In the genomic region with DNA sequence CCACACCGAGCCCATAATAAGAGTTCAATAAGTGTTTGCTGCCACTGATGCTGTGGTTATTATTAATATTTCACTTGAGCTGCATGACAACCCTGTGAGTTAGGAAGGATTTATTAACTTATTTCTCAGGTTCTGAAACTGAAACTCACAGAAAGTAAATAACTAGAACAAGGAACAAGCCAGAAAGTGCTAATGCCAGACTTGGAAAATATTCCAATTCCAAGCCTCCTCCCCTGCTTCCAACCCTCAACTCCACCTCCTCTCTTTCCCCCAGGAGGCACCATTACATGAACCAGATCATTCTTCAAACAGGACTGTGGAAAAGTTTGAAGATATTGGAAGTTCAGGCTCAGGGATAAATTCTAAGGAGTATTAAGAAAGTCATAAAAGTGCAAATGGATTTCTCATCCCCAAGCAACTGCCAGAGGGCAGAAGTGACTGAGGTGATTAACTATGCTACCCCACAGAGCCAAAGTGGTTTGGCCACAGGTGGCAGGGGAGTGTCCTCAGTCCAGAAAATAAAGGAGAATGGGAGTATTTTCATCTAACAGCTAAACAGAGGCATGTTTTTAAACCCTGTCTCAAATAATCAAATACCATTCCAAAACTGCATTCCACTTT, we compare ENCODE assay signal across 2 cellular contexts.
TF ChIP-seq lines count a peak whose summit lies in the region.

No MANE protein-coding gene starts in this region.

TF ChIP-seq in A549, 52 proteins besides CTCF, POLR2A, EP300 and RAD21:
- TF ChIP-seq CHD2 (IDR thresholded peaks at IDR 0.05; ENCODE audit: low read length, partially characterized antibody) (no peak), MAZ (IDR thresholded peaks at IDR 0.05; ENCODE audit: borderline replicate concordance, low read depth, low read length) (no peak), EHF (CRISPR knock-in tag; IDR thresholded peaks at IDR 0.05) (no peak), SMC3 (IDR thresholded peaks at IDR 0.05) (no peak), HEYL (CRISPR knock-in tag; IDR thresholded peaks at IDR 0.05) (no peak), CBX8 (IDR thresholded peaks at IDR 0.05) (no peak), TP53 (CRISPR knock-in tag; IDR thresholded peaks at IDR 0.05) (no peak), KDM1A (IDR thresholded peaks at IDR 0.05; ENCODE audit: low read depth) (no peak), CBX2 (IDR thresholded peaks at IDR 0.05; ENCODE audit: borderline replicate concordance, low read depth) (no peak), HOXA7 (CRISPR knock-in tag; IDR thresholded peaks at IDR 0.05) (no peak)
- TF ChIP-seq, protein P1, sequence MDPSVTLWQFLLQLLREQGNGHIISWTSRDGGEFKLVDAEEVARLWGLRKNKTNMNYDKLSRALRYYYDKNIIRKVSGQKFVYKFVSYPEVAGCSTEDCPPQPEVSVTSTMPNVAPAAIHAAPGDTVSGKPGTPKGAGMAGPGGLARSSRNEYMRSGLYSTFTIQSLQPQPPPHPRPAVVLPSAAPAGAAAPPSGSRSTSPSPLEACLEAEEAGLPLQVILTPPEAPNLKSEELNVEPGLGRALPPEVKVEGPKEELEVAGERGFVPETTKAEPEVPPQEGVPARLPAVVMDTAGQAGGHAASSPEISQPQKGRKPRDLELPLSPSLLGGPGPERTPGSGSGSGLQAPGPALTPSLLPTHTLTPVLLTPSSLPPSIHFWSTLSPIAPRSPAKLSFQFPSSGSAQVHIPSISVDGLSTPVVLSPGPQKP (IDR thresholded peaks at IDR 0.05; ENCODE audit: low read depth, low read length) = no peak
- TF ChIP-seq, protein P2, sequence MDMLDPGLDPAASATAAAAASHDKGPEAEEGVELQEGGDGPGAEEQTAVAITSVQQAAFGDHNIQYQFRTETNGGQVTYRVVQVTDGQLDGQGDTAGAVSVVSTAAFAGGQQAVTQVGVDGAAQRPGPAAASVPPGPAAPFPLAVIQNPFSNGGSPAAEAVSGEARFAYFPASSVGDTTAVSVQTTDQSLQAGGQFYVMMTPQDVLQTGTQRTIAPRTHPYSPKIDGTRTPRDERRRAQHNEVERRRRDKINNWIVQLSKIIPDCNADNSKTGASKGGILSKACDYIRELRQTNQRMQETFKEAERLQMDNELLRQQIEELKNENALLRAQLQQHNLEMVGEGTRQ (IDR thresholded peaks at IDR 0.05) = no peak
- TF ChIP-seq, protein P3, sequence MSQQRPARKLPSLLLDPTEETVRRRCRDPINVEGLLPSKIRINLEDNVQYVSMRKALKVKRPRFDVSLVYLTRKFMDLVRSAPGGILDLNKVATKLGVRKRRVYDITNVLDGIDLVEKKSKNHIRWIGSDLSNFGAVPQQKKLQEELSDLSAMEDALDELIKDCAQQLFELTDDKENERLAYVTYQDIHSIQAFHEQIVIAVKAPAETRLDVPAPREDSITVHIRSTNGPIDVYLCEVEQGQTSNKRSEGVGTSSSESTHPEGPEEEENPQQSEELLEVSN (IDR thresholded peaks at IDR 0.05; ENCODE audit: borderline replicate concordance, low read depth) = no peak

TF ChIP-seq in HCT116, 20 proteins besides CTCF, POLR2A, EP300 and RAD21:
- TF ChIP-seq EGR1 (IDR thresholded peaks at IDR 0.05; ENCODE audit: low read depth) (no peak), FOSL1 (IDR thresholded peaks at IDR 0.05; ENCODE audit: low read depth) (no peak), ELF1 (IDR thresholded peaks at IDR 0.05; ENCODE audit: borderline replicate concordance, low read depth) (no peak), ZFX (IDR thresholded peaks at IDR 0.05) (no peak), MAX (IDR thresholded peaks at IDR 0.05) (no peak), SP1 (IDR thresholded peaks at IDR 0.05; ENCODE audit: low read depth) (no peak)
